Comparison of ENCODE assay signal across 23 cellular contexts in genomic region chr5:60415443-60415842, GRCh38.
"Had no signal": no experiment of that assay in that cellular context is flagged by ENCODE, and none has a peak within 500 bp of the region (broad histone marks: within the 10 kb centered on the region; RNA-seq: fewer than 3 reads in every experiment).

No MANE protein-coding gene starts in this region.

- H3K4me1 ChIP-seq: left lung, lower lobe of right lung, parathyroid adenoma, psoas muscle, thyroid gland, transverse colon, upper lobe of right lung had no signal

- H3K27me3 ChIP-seq: left lung, neutrophil, thyroid gland, transverse colon, upper lobe of right lung had no signal

- DNase-seq: hippocampal formation; left colon; lower lobe of right lung; mammary epithelial cell; mesenchymal stem cell; occipital lobe; psoas muscle; stimulated activated CD4-positive, alpha-beta T cell treated with anti-CD3 and anti-CD28 coated beads, Interleukin-12 subunit alpha, Interleukin-12 subunit beta, amount 100 ng/mL, for 4 hours; stimulated activated CD4-positive, alpha-beta T cell treated with anti-CD3 and anti-CD28 coated beads, Interleukin-15, amount 100 ng/mL, for 24 hours; stimulated activated CD4-positive, alpha-beta T cell treated with anti-CD3 and anti-CD28 coated beads, Interleukin-2, amount 100 ng/mL, for 24 hours; stimulated activated CD4-positive, alpha-beta T cell treated with anti-CD3 and anti-CD28 coated beads, Interleukin-4, amount 100 ng/mL, for 1 hour; stimulated activated naive B cell treated with anti-CD40 and anti-IgM and Interleukin-4, amounts not matched to agents 10 μg/mL and 1 μg/mL and 100 μg/mL, for 72 hours; substantia nigra; thyroid gland; transverse colon; upper lobe of right lung had no signal

- FAIRE-seq: keratinocyte had no signal

- H3K27ac ChIP-seq: left lung, lower lobe of right lung, neutrophil, parathyroid adenoma, psoas muscle, skin epidermis, thyroid gland, transverse colon, upper lobe of right lung had no signal

- ATAC-seq: left colon; left lung; lower lobe of right lung; naive thymus-derived CD8-positive, alpha-beta T cell; psoas muscle; sciatic nerve; stimulated activated naive B cell treated with anti-CD40 and anti-IgM and Interleukin-4, amounts not matched to agents 10 μg/mL and 1 μg/mL and 100 μg/mL, for 72 hours; upper lobe of right lung had no signal

- H3K9me3 ChIP-seq: lower lobe of right lung, neutrophil, psoas muscle, thyroid gland, upper lobe of right lung had no signal

- H3K9ac ChIP-seq: parathyroid adenoma had no signal

- H3K4me3 ChIP-seq: left lung, lower lobe of right lung, psoas muscle, skin epidermis, thyroid gland, transverse colon, upper lobe of right lung had no signal

- H3K36me3 ChIP-seq: left lung, lower lobe of right lung, neutrophil, thyroid gland, transverse colon, upper lobe of right lung had no signal
